8 cellular contexts compared by ENCODE assay signal in genomic region chr2:47272031-47272864, GRCh38.
DNase-seq lines count a peak whose midpoint lies in the region; ATAC-seq and TF ChIP-seq lines count a peak whose summit lies in the region.

No MANE protein-coding gene starts in this region.

- no peak overlapping the region for H3K27ac Mint-ChIP-seq in activated CD8-positive, alpha-beta memory T cell treated with anti-CD3 and anti-CD28 coated beads, Interleukin-2, amount 10 ng/mL, durations not matched to agents 7 days and 5 days
- H3K27ac Mint-ChIP-seq in endothelial cell (ENCODE audit: unreplicated experiment): no peak overlapping the region

- no peaks in the 10 kb centered on the region for H3K36me3 Mint-ChIP-seq in activated CD8-positive, alpha-beta memory T cell treated with anti-CD3 and anti-CD28 coated beads, Interleukin-2, amount 10 ng/mL, durations not matched to agents 7 days and 5 days
- no peaks in the 10 kb centered on the region for H3K36me3 Mint-ChIP-seq in endothelial cell (ENCODE audit: low read depth, unreplicated experiment)

- H3K4me3 Mint-ChIP-seq in activated CD8-positive, alpha-beta memory T cell treated with anti-CD3 and anti-CD28 coated beads, Interleukin-2, amount 10 ng/mL, durations not matched to agents 7 days and 5 days: peak overlapping the region; percentile 46
- no peak overlapping the region for H3K4me3 Mint-ChIP-seq in endothelial cell (ENCODE audit: unreplicated experiment)

- TF ChIP-seq CTCF in endothelial cell (IDR thresholded peaks at IDR 0.05; ENCODE audit: unreplicated experiment): peak; percentile 99

- no peaks in the 10 kb centered on the region for H3K9me3 Mint-ChIP-seq in activated CD8-positive, alpha-beta memory T cell treated with anti-CD3 and anti-CD28 coated beads, Interleukin-2, amount 10 ng/mL, durations not matched to agents 7 days and 5 days (ENCODE audit: low read depth)
- H3K9me3 Mint-ChIP-seq in endothelial cell (ENCODE audit: unreplicated experiment): no peaks in the 10 kb centered on the region

- no peaks in the 10 kb centered on the region for H3K27me3 Mint-ChIP-seq in activated CD8-positive, alpha-beta memory T cell treated with anti-CD3 and anti-CD28 coated beads, Interleukin-2, amount 10 ng/mL, durations not matched to agents 7 days and 5 days
- peaks cover 3% of the 10 kb centered on the region for H3K27me3 Mint-ChIP-seq in endothelial cell (ENCODE audit: unreplicated experiment)

- ATAC-seq in HG03135 (IDR thresholded peaks at IDR 0.05; ENCODE audit: unreplicated experiment): peak; percentile 64
- peak; percentile 95 for ATAC-seq in activated CD8-positive, alpha-beta memory T cell treated with anti-CD3 and anti-CD28 coated beads, Interleukin-2, amount 10 ng/mL, durations not matched to agents 7 days and 5 days

- DNase-seq in SIG-M5 treated with dmso at 0.1 percent for 504 hours (lab: John Stamatoyannopoulos, UW; ENCODE audit: unreplicated experiment) (peak; percentile 47), SIG-M5 (lab: John Stamatoyannopoulos, UW) (no peak), NCI-H82 treated with DMSO at 0.1 percent for 48 hours (lab: John Stamatoyannopoulos, UW; ENCODE audit: unreplicated experiment) (peak; percentile 7), endothelial cell (ENCODE audit: low spot score) (peak; percentile 74), mesenteric fat pad (ENCODE audit: low spot score) (peak; percentile 94)
- peak; percentile 57 for DNase-seq in activated CD8-positive, alpha-beta memory T cell treated with anti-CD3 and anti-CD28 coated beads, Interleukin-2, amount 10 ng/mL, durations not matched to agents 7 days and 5 days
- DNase-seq in stimulated activated CD8-positive, alpha-beta memory T cell treated with anti-CD3 and anti-CD28 coated beads, Interleukin-15, amount 100 ng/mL, for 48 hours (ENCODE audit: low read depth in 2 of 2): peak; percentile 21 to 28

- H3K4me1 Mint-ChIP-seq in activated CD8-positive, alpha-beta memory T cell treated with anti-CD3 and anti-CD28 coated beads, Interleukin-2, amount 10 ng/mL, durations not matched to agents 7 days and 5 days: peaks cover 2% of the 10 kb centered on the region
- peaks cover 17% of the 10 kb centered on the region for H3K4me1 Mint-ChIP-seq in endothelial cell (ENCODE audit: unreplicated experiment)

- CTCF ChIA-PET in activated CD8-positive, alpha-beta memory T cell treated with anti-CD3 and anti-CD28 coated beads, Interleukin-2, amount 10 ng/mL, durations not matched to agents 7 days and 5 days (lab: Charles Lee): interaction anchor here (0.6 to 1.8 kb wide), 12 partner anchors 9 to 342 kb away, joined by 3 to 8 read pairs (median 4); no protein-coding TSS in a partner anchor
